Comparison of ENCODE assay signal across 8 cellular contexts in the genomic region with DNA sequence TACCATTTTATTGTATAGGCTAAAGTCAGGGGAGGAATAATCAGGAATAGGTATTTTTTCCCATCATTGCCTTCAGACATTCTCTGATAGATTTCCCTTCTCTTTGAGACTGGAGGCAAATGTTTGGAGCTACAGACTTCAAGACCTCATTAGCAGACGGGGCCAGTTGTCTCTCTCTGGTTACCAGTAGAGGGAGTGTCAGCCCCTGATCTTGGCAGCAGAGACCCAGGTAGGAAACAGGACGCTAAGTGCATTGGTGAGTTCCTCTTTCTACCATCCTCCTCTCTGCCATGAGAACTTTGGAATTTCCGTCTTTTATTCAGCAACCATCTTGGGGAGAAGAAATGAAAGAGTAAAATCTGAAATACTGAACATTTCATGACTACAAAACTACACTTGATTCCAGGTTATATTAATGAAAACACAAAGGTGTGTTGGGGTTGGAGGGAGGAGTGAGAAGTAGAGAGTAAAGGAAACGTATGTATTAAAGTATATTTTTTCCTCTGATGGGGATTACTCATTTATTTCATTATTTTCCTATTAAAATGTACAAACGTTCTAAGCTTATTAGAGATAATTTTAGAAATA.
DNase-seq lines count a peak whose midpoint lies in the region; ATAC-seq and TF ChIP-seq lines count a peak whose summit lies in the region.

No MANE protein-coding gene starts in this region.

- H3K4me1 ChIP-seq in mucosa of descending colon (ENCODE audit: low read depth): no peaks in the 10 kb centered on the region

- CTCF ChIA-PET in AG04449 (lab: Yijun Ruan, JAX): no interaction called here

- H3K4me3 ChIP-seq in AG04449 (ENCODE audit: low read depth, low read length) (no peak overlapping the region), astrocyte of the spinal cord (ENCODE audit: low read depth, low read length) (no peak overlapping the region), mucosa of descending colon (no peak overlapping the region)

- no peak overlapping the region for H3K4me3 Mint-ChIP-seq in natural killer cell

- no peaks in the 10 kb centered on the region for H3K4me1 Mint-ChIP-seq in natural killer cell

- intact Hi-C loops in mucosa of descending colon (cut with DNase I, micrococcal nuclease): no loop called here
- intact Hi-C loops in natural killer cell (cut with micrococcal nuclease): no loop called here

- no peaks in the 10 kb centered on the region for H3K36me3 Mint-ChIP-seq in natural killer cell

- peaks cover 2 to 4% of the 10 kb centered on the region in 2 donors for H3K9me3 Mint-ChIP-seq in natural killer cell

- no peaks in the 10 kb centered on the region for H3K9me3 ChIP-seq in mucosa of descending colon

- ATAC-seq in GM18858 (IDR thresholded peaks at IDR 0.05; ENCODE audit: unreplicated experiment): peak; percentile 60
- ATAC-seq in HG02884 (IDR thresholded peaks at IDR 0.05; ENCODE audit: unreplicated experiment): peak; percentile 90
- ATAC-seq in mucosa of descending colon: peak; percentile 62
- no peak for ATAC-seq in natural killer cell

- H3K36me3 ChIP-seq in mucosa of descending colon (ENCODE audit: low read depth): no peaks in the 10 kb centered on the region

- peak; percentile 22 for TF ChIP-seq CTCF in AG04449 (IDR thresholded peaks at IDR 0.05; ENCODE audit: insufficient read depth, low read length, missing control alignments)
- peak; percentile 45 for TF ChIP-seq CTCF in astrocyte of the spinal cord (IDR thresholded peaks at IDR 0.05; ENCODE audit: low read depth, low read length)
- no peak for TF ChIP-seq CTCF in mucosa of descending colon (IDR thresholded peaks at IDR 0.05)
- no peak for TF ChIP-seq CTCF in natural killer cell (IDR thresholded peaks at IDR 0.05)

- DNase-seq in AG04449 (ENCODE audit: low read depth, low spot score): no peak
- peak; percentile 1 for DNase-seq in NCI-H1694 treated with DMSO at 0.1 percent for 48 hours (lab: John Stamatoyannopoulos, UW)
- DNase-seq in astrocyte of the spinal cord (ENCODE audit: low read depth, low spot score): no peak
- DNase-seq in mucosa of descending colon: peak in 1 of 3 donors; percentile 23
- DNase-seq in natural killer cell: no peak
- DNase-seq in T-helper 1 cell: no peak

- H3K27ac Mint-ChIP-seq in natural killer cell: no peak overlapping the region

- H3K27me3 Mint-ChIP-seq in natural killer cell (ENCODE audit: low read depth in 2 of 2): no peaks in the 10 kb centered on the region

- in situ Hi-C loops in astrocyte of the spinal cord (cut with HindIII; ENCODE audit: low sequenced_read_pairs): no loop called here

- POLR2A ChIA-PET in AG04449 (lab: Yijun Ruan, JAX): no interaction called here

Comparison
In these comparisons a context has a peak if more than half of its experiments do, and no peak if none do; other contexts are left out.
1. CTCF ChIP-seq: peak in AG04449 (single experiment) and astrocyte of the spinal cord (single experiment); none in mucosa of descending colon (single experiment) and natural killer cell (single experiment).
2. ATAC-seq: peak in GM18858 (single experiment), HG02884 (single experiment) and mucosa of descending colon (single experiment); none in natural killer cell (0 of 3).